Comparison of ENCODE assay signal across 8 cellular contexts in the genomic region with DNA sequence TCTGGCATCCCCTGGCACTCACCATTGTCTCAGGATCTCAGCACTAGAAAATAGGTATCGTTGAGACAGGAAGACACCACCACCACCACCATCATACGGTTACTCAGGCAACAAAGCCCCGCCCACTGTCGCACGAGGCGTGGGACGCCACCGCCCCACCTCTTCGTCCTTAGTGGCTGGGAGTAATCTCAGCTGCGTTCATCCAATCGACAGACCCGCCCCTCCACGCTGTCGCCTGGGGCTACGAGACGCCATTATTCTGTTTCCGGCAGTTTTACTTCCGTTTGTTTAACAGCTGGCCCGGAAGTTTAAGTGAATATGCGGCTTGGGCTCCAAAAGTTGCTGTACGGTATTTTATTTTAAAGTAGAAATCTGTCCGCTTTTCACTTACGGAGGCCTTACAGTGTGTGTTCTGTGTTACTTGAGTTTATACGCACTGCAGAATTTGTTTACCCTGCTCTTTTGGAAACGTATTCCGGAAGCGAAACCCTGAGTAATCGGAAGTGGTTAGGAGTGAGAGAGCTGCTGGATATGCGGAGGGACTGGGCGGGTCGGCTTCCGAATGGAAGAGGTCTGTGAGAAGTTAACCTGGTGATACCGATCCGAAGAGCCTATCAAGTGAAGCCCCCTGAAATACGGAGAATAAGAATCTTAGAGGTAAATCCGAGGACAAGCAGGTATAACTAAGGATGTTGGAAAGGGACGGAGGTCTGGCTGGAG. TPM values are rescaled to one million over a fixed set of nuclear protein-coding genes. Genes with fewer than 3 reads are reported as not detected.
DNase-seq lines count a peak whose midpoint lies in the region; ATAC-seq and TF ChIP-seq lines count a peak whose summit lies in the region.

A gene with protein sequence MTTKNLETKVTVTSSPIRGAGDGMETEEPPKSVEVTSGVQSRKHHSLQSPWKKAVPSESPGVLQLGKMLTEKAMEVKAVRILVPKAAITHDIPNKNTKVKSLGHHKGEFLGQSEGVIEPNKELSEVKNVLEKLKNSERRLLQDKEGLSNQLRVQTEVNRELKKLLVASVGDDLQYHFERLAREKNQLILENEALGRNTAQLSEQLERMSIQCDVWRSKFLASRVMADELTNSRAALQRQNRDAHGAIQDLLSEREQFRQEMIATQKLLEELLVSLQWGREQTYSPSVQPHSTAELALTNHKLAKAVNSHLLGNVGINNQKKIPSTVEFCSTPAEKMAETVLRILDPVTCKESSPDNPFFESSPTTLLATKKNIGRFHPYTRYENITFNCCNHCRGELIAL (plus strand): TSS at position 510 of the 720 bp plus-strand sequence. CDS start 1,328 bp downstream, outside the sequence.
A gene with protein sequence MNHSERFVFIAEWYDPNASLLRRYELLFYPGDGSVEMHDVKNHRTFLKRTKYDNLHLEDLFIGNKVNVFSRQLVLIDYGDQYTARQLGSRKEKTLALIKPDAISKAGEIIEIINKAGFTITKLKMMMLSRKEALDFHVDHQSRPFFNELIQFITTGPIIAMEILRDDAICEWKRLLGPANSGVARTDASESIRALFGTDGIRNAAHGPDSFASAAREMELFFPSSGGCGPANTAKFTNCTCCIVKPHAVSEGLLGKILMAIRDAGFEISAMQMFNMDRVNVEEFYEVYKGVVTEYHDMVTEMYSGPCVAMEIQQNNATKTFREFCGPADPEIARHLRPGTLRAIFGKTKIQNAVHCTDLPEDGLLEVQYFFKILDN (minus strand): TSS at position 112 of the 720 bp plus-strand sequence. CDS start 87 bp downstream, at position 25.

- intact Hi-C loops in Calu3 (cut with micrococcal nuclease; ENCODE audit: unreplicated experiment) = loop anchor here (5.0 kb wide), 4 partner anchors 94 to 871 kb away; no protein-coding TSS in a partner anchor

- no peak within 1 kb of the TSS for H3K4me3 Mint-ChIP-seq in Calu3 (ENCODE audit: low read depth, unreplicated experiment)

- peak within 1 kb of the TSS; percentile 42; the same call in 1 of the 2 replicates for H2AFZ ChIP-seq in OCI-LY1 (ENCODE audit: low read length)

- peak within 1 kb of the TSS; percentile 89 for H3K4me3 ChIP-seq in HUES64 (ENCODE audit: low read length)
- H3K4me3 ChIP-seq in OCI-LY1 (ENCODE audit: low read depth, low read length, poor library complexity, severe bottlenecking) = peak within 1 kb of the TSS; percentile 90
- peak within 1 kb of the TSS; percentile 71 for H3K4me3 ChIP-seq in epithelial cell of esophagus (ENCODE audit: low read length)

- H3K9me3 ChIP-seq in HUES64 (ENCODE audit: insufficient read depth, low read depth, low read length) = peaks cover 6% of the 10 kb centered on the region; the same call in 1 of the 2 replicates
- H3K9me3 ChIP-seq in OCI-LY1 (ENCODE audit: low read length) = no peaks in the 10 kb centered on the region

- H3K9me2 ChIP-seq in OCI-LY1 (ENCODE audit: low read depth, low read length) = no peaks in the 10 kb centered on the region

- no peaks in the 10 kb centered on the region for H3K9me3 Mint-ChIP-seq in Calu3 (ENCODE audit: low read depth, unreplicated experiment)

- H3K27ac Mint-ChIP-seq in Calu3 (ENCODE audit: unreplicated experiment) = no peak within 1 kb of the TSS

- no peaks in the 10 kb centered on the region for H4K20me1 ChIP-seq in OCI-LY1 (ENCODE audit: insufficient read depth, low read length)

- peaks cover 20% of the 10 kb centered on the region for H3K4me1 Mint-ChIP-seq in Calu3 (ENCODE audit: low read depth, unreplicated experiment)

- H3K27me3 ChIP-seq in HUES64 (ENCODE audit: insufficient read depth, low read length) (no peaks in the 10 kb centered on the region), OCI-LY1 (ENCODE audit: insufficient read depth, low read length) (no peaks in the 10 kb centered on the region)

- H3K36me3 Mint-ChIP-seq in Calu3 (ENCODE audit: insufficient read depth, unreplicated experiment) = peaks cover 8% of the 10 kb centered on the region

- H3K79me2 ChIP-seq in OCI-LY1 (ENCODE audit: insufficient read depth, low read length) = peaks cover 15% of the 10 kb centered on the region

- H3K27ac ChIP-seq in HUES64 (ENCODE audit: low read depth, low read length) = peak within 1 kb of the TSS; percentile 76
- peak within 1 kb of the TSS; percentile 74 for H3K27ac ChIP-seq in OCI-LY1 (ENCODE audit: low read depth, low read length, poor library complexity, severe bottlenecking)

- H3K4me1 ChIP-seq in HUES64 (ENCODE audit: insufficient read depth, low read length) (peaks cover 7% of the 10 kb centered on the region), OCI-LY1 (ENCODE audit: insufficient read depth, low read length, severe bottlenecking) (peaks cover 34% of the 10 kb centered on the region)

- no peak for TF ChIP-seq CTCF in Calu3 (IDR thresholded peaks at IDR 0.05; ENCODE audit: unreplicated experiment)
- TF ChIP-seq CTCF in OCI-LY1 (IDR thresholded peaks at IDR 0.05; ENCODE audit: low read length) = no peak
- TF ChIP-seq CTCF in epithelial cell of esophagus (IDR thresholded peaks at IDR 0.05; ENCODE audit: insufficient read depth, low read depth, low read length, missing control alignments) = no peak

- no TSS peak for BruUV-seq in Calu3 (replicated peaks; lab: Mats Ljungman, UMichigan)

- H3K36me3 ChIP-seq in HUES64 (ENCODE audit: insufficient read depth, low read length) = peaks cover 30% of the 10 kb centered on the region
- H3K36me3 ChIP-seq in OCI-LY1 (ENCODE audit: insufficient read depth, low read length) = peaks cover 18% of the 10 kb centered on the region; the same call in 1 of the 2 replicates

- ATAC-seq in GM21515 (IDR thresholded peaks at IDR 0.05; ENCODE audit: unreplicated experiment) = peak; percentile 98

- DNase-seq in Calu3 (peak; percentile 98), epithelial cell of esophagus (ENCODE audit: low read depth) (peak; percentile 99), middle frontal gyrus (ENCODE audit: extremely low spot score, low spot score) (peak; percentile 93)
- DNase-seq in activated CD8-positive, alpha-beta memory T cell treated with anti-CD3 and anti-CD28 coated beads, Interleukin-2, amount 50 U/mL, for 4 hours = peak; percentile 99
- peak; percentile 93 to 96 for DNase-seq in stimulated activated CD8-positive, alpha-beta memory T cell treated with anti-CD3 and anti-CD28 coated beads, Interleukin-2, amount 100 ng/mL, for 48 hours (ENCODE audit: low read depth in 2 of 2)

- peak within 1 kb of the TSS; percentile 86 for H3K4me2 ChIP-seq in OCI-LY1 (ENCODE audit: low read length)

- H3K27me3 Mint-ChIP-seq in Calu3 (ENCODE audit: unreplicated experiment) = no peaks in the 10 kb centered on the region

- H3F3A ChIP-seq in OCI-LY1 (ENCODE audit: insufficient read depth, low read length) = no peaks in the 10 kb centered on the region

- CTCF ChIA-PET in Calu3 (lab: Charles Lee) = interaction anchor here (0.6 to 1.7 kb wide), 11 partner anchors 13 to 1025 kb away, joined by 3 to 7 read pairs (median 4); a partner anchor contains a TSS

- H3K9ac ChIP-seq in HUES64 (ENCODE audit: low read depth, low read length) = peak within 1 kb of the TSS; percentile 80
- peak within 1 kb of the TSS; percentile 90 for H3K9ac ChIP-seq in OCI-LY1 (ENCODE audit: low read length)

- WGBS in HUES64 = under 1% methylated on average over 37 of the region's 37 CpGs

RNA-seq across cellular contexts. Expression of the first gene that starts in this region (rescaled TPM):
- total RNA-seq in Calu3 (2022) = 45.7 and 55.5 TPM in 2 replicates
- polyA plus RNA-seq in HUES64 (2013, experiment 1 of 2) = 9.5 TPM
- 11.7 TPM for polyA plus RNA-seq in HUES64 (2013, experiment 2 of 2)

RNA-seq across cellular contexts. Expression of the second gene that starts in this region (rescaled TPM):
- total RNA-seq in Calu3 (2022) = 25.2 and 33.2 TPM in 2 replicates
- 25.9 TPM for polyA plus RNA-seq in HUES64 (2013, experiment 1 of 2)
- polyA plus RNA-seq in HUES64 (2013, experiment 2 of 2) = 34.0 TPM

Comparison
In these comparisons a context has a peak if more than half of its experiments do, and no peak if none do; other contexts are left out.
1. Peak in every context shown above with its lines: DNase-seq, ATAC-seq, H3K4me3 ChIP-seq and H3K27ac ChIP-seq.